In the genomic region with DNA sequence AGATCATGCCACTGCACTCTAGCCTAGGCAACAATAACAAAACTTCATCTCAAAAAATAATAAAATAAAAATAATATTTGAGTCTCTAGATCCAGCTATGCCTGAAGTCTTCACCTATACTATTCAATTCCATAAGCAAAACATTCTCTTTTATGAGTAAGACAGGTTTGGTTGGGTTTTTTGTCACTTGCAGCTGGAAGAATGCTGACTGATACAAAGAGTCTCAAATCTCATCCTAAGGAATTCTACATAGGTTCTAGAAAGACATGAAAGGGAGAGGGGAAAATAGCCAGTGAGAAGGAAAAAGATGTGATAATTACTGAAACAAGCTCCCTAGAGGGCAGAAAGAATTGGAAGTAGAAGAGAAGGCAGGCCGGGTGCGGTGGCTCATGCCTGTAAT, we compare ENCODE assay signal across 24 cellular contexts. TPM values are rescaled to one million over a fixed set of nuclear protein-coding genes. Genes with fewer than 3 reads are reported as not detected.
DNase-seq lines count a peak whose midpoint lies in the region; ATAC-seq, FAIRE-seq and TF ChIP-seq lines count a peak whose summit lies in the region.
"Had no signal": no experiment of that assay in that cellular context is flagged by ENCODE, and none has a peak within 500 bp of the region (broad histone marks: within the 10 kb centered on the region; RNA-seq: fewer than 3 reads in every experiment).

No MANE protein-coding gene starts in this region.

- TF ChIP-seq EP300 in HepG2 (IDR thresholded peaks at IDR 0.05; ENCODE audit: low read depth in 2 of 2, low read length in 2 of 2) (no peak), HepG2 (CRISPR knock-in tag; IDR thresholded peaks at IDR 0.05; ENCODE audit: borderline replicate concordance) (no peak), K562 (IDR thresholded peaks at IDR 0.05; ENCODE audit: low read length) (no peak), gastroesophageal sphincter (IDR thresholded peaks at IDR 0.05) (no peak)

- CTCF ChIA-PET in HepG2 (lab: Yijun Ruan, JAX; ENCODE audit: low intra/inter-chr PET ratio, low total read pairs), result no interaction called here
- CTCF ChIA-PET in K562 (lab: Yijun Ruan, JAX; ENCODE audit: low intra/inter-chr PET ratio), result no interaction called here

- ATAC-seq in HepG2 (no peak), right lobe of liver (no peak), K562 (no peak), gastroesophageal sphincter (no peak)

- H2AFZ ChIP-seq in HepG2 (ENCODE audit: low read length) (no peak overlapping the region), K562 (ENCODE audit: low read depth, low read length) (no peak overlapping the region)
- H2AFZ ChIP-seq: GM23248 had no signal

- in situ Hi-C loops in HepG2 (cut with HindIII; ENCODE audit: extremely low pct_ligation_motif_present, low pct_unique_long_range_greater_than_20kb) (no loop called here), K562 (cut with MboI) (no loop called here)

- no peaks in the 10 kb centered on the region for H3K27me3 Mint-ChIP-seq in nephron (ENCODE audit: low read depth)
- H3K27me3 Mint-ChIP-seq: CD4-positive, alpha-beta T cell had no signal

- no peaks in the 10 kb centered on the region for H4K20me1 ChIP-seq in HepG2 (ENCODE audit: insufficient read depth, low read length)
- no peaks in the 10 kb centered on the region for H4K20me1 ChIP-seq in K562 (replicated peaks; ENCODE audit: control insufficient read depth, insufficient read depth, low read length)
- H4K20me1 ChIP-seq: BLaER1 treated with 17β-estradiol and CSF1 and Interleukin-3, amounts not matched to agents 10 nM and 100 nM had no signal

- H3K36me3 ChIP-seq in HepG2 (replicated peaks in 1 of 2; ENCODE audit: control insufficient read depth in 1 of 2, insufficient read depth in 2 of 2, low read length in 2 of 2), result no peaks in the 10 kb centered on the region
- no peaks in the 10 kb centered on the region for H3K36me3 ChIP-seq in right lobe of liver
- no peaks in the 10 kb centered on the region for H3K36me3 ChIP-seq in K562 (ENCODE audit: control insufficient read depth, insufficient read depth, low read length)
- H3K36me3 ChIP-seq in gastroesophageal sphincter, result no peaks in the 10 kb centered on the region
- H3K36me3 ChIP-seq: BE2C; BLaER1 treated with 17β-estradiol and CSF1 and Interleukin-3, amounts not matched to agents 10 nM and 100 nM had no signal

- H3K9me3 ChIP-seq in HepG2 (ENCODE audit: low read length) (no peaks in the 10 kb centered on the region), right lobe of liver (no peaks in the 10 kb centered on the region), K562 (replicated peaks; ENCODE audit: control insufficient read depth, insufficient read depth, low read depth, low read length) (no peaks in the 10 kb centered on the region), gastroesophageal sphincter (no peaks in the 10 kb centered on the region)
- H3K9me3 ChIP-seq: BE2C; BLaER1 treated with 17β-estradiol and CSF1 and Interleukin-3, amounts not matched to agents 10 nM and 100 nM had no signal

- no peak for TF ChIP-seq POLR2A in HepG2 (IDR thresholded peaks at IDR 0.05; ENCODE audit: insufficient read depth in 1 of 2, low read depth in 2 of 2, low read length in 2 of 2)
- no peak for TF ChIP-seq POLR2A in right lobe of liver (IDR thresholded peaks at IDR 0.05)
- no peak for TF ChIP-seq POLR2A in K562 (conservative IDR thresholded peaks at IDR 0.05)
- no peak for TF ChIP-seq POLR2A in gastroesophageal sphincter (IDR thresholded peaks at IDR 0.05)

- no peak overlapping the region for H3K4me2 ChIP-seq in HepG2 (ENCODE audit: low read depth, low read length)
- no peak overlapping the region for H3K4me2 ChIP-seq in K562 (ENCODE audit: insufficient read depth, low read length)
- H3K4me2 ChIP-seq: BLaER1 treated with 17β-estradiol and CSF1 and Interleukin-3, amounts not matched to agents 10 nM and 100 nM had no signal

- H3K9ac ChIP-seq in HepG2 (ENCODE audit: insufficient read depth, low read depth, low read length), result no peak overlapping the region
- H3K9ac ChIP-seq in K562 (ENCODE audit: insufficient read depth in 1 of 2, low read depth in 2 of 2, low read length in 2 of 2), result no peak overlapping the region
- H3K9ac ChIP-seq: BLaER1 treated with 17β-estradiol and CSF1 and Interleukin-3, amounts not matched to agents 10 nM and 100 nM; GM23248 had no signal

- H3K4me3 Mint-ChIP-seq in nephron, result no peak overlapping the region
- H3K4me3 Mint-ChIP-seq: CD14-positive monocyte; CD4-positive, alpha-beta T cell had no signal

- peaks cover 15% of the 10 kb centered on the region for H3K4me1 Mint-ChIP-seq in nephron
- H3K4me1 Mint-ChIP-seq: CD8-positive, alpha-beta memory T cell had no signal

- no peaks in the 10 kb centered on the region for H3K27me3 ChIP-seq in HepG2 (ENCODE audit: control insufficient read depth in 1 of 2, insufficient read depth in 2 of 2, low read length in 2 of 2)
- no peaks in the 10 kb centered on the region for H3K27me3 ChIP-seq in right lobe of liver
- H3K27me3 ChIP-seq in K562 (ENCODE audit: control insufficient read depth in 2 of 2, insufficient read depth in 2 of 2, low read length in 2 of 2), result no peaks in the 10 kb centered on the region
- peaks cover 15% of the 10 kb centered on the region for H3K27me3 ChIP-seq in gastroesophageal sphincter
- H3K27me3 ChIP-seq: BE2C; BLaER1 treated with 17β-estradiol and CSF1 and Interleukin-3, amounts not matched to agents 10 nM and 100 nM had no signal

- intact Hi-C loops in HepG2 (cut with micrococcal nuclease; ENCODE audit: unreplicated experiment), result no loop called here
- intact Hi-C loops in right lobe of liver (cut with DNase I), result no loop called here
- intact Hi-C loops in K562 (cut with micrococcal nuclease), result no loop called here

- no peaks in the 10 kb centered on the region for H3K36me3 Mint-ChIP-seq in nephron (ENCODE audit: low read depth)
- H3K36me3 Mint-ChIP-seq: CD14-positive monocyte; CD8-positive, alpha-beta memory T cell had no signal

- H3K4me1 ChIP-seq in HepG2 (ENCODE audit: insufficient read depth, low read length), result peaks cover 38% of the 10 kb centered on the region
- peaks cover 0 to 15% (median 0%) of the 10 kb centered on the region in 4 donors for H3K4me1 ChIP-seq in right lobe of liver
- H3K4me1 ChIP-seq in K562 (replicated peaks in 1 of 2; ENCODE audit: control insufficient read depth in 2 of 2, insufficient read depth in 2 of 2, low read length in 2 of 2), result peaks cover 14 to 25% of the 10 kb centered on the region in 2 experiments
- H3K4me1 ChIP-seq in gastroesophageal sphincter, result no peaks in the 10 kb centered on the region
- H3K4me1 ChIP-seq: BE2C; BLaER1 treated with 17β-estradiol and CSF1 and Interleukin-3, amounts not matched to agents 10 nM and 100 nM had no signal

- no peak overlapping the region for H3K27ac ChIP-seq in HepG2 (ENCODE audit: extremely low read length, insufficient read depth, low read length)
- no peak overlapping the region for H3K27ac ChIP-seq in right lobe of liver
- H3K27ac ChIP-seq in K562 (ENCODE audit: extremely low read depth, low read depth, low read length), result no peak overlapping the region
- no peak overlapping the region for H3K27ac ChIP-seq in gastroesophageal sphincter
- H3K27ac ChIP-seq: 22Rv1; BLaER1 treated with 17β-estradiol and CSF1 and Interleukin-3, amounts not matched to agents 10 nM and 100 nM; GM23248 had no signal

- BruUV-seq in HepG2 (replicated peaks; lab: Mats Ljungman, UMichigan) (no TSS peak), K562 (replicated peaks; lab: Mats Ljungman, UMichigan) (no TSS peak)

- no peak for TF ChIP-seq RAD21 in HepG2 (CRISPR knock-in tag; IDR thresholded peaks at IDR 0.05)
- no peak for TF ChIP-seq RAD21 in K562 (CRISPR knock-in tag; conservative IDR thresholded peaks at IDR 0.05 in 1 of 2, IDR thresholded peaks at IDR 0.05 in 1 of 2)

- DNase-seq in HepG2 (ENCODE audit: low spot score) (no peak), right lobe of liver (no peak), K562 (ENCODE audit: extremely low read depth in 1 of 4, low spot score in 3 of 4) (no peak), NCI-H2196 (lab: John Stamatoyannopoulos, UW; ENCODE audit: unreplicated experiment) (no peak)
- DNase-seq: AML-193; BE2C; CD4-positive, alpha-beta T cell; CD8-positive, alpha-beta memory T cell; DMS 273 treated with DMSO at 0.1 percent for 48 hours; DMS79; EL; GDM1; GM23248; H7; HCEC 1CT had no signal

- no peak for TF ChIP-seq CTCF in HepG2 (CRISPR knock-in tag; IDR thresholded peaks at IDR 0.05)
- no peak for TF ChIP-seq CTCF in right lobe of liver (IDR thresholded peaks at IDR 0.05)
- no peak for TF ChIP-seq CTCF in K562 (IDR thresholded peaks at IDR 0.05 in 2 of 3, conservative IDR thresholded peaks at IDR 0.05 in 1 of 3; ENCODE audit: insufficient read depth in 2 of 3, low read depth in 1 of 3, low read length in 3 of 3)
- TF ChIP-seq CTCF in nephron (IDR thresholded peaks at IDR 0.05; ENCODE audit: unreplicated experiment in 3 of 3), result no peak
- TF ChIP-seq CTCF in gastroesophageal sphincter (IDR thresholded peaks at IDR 0.05), result no peak

- H3K4me3 ChIP-seq in HepG2 (replicated peaks in 1 of 3; ENCODE audit: insufficient read depth in 1 of 3, low read depth in 2 of 3, low read length in 3 of 3) (no peak overlapping the region), right lobe of liver (no peak overlapping the region), K562 (no peak overlapping the region), gastroesophageal sphincter (no peak overlapping the region)
- H3K4me3 ChIP-seq: BLaER1 treated with 17β-estradiol and CSF1 and Interleukin-3, amounts not matched to agents 10 nM and 100 nM; GM12878; GM23248 had no signal

- POLR2A ChIA-PET in HepG2 (lab: Yijun Ruan, JAX), result interaction anchor here (3.6 kb wide), 1 partner anchor 29 kb away, joined by 25 read pairs; the partner anchor contains the start of gene MED18
- POLR2A ChIA-PET in K562 (lab: Yijun Ruan, JAX), result interaction anchor here (1.1 to 1.8 kb wide), 4 partner anchors 19 to 283 kb away, joined by 3 to 6 read pairs (median 4); no protein-coding TSS in a partner anchor

- no peaks in the 10 kb centered on the region for H3K9me1 ChIP-seq in K562 (ENCODE audit: control insufficient read depth, insufficient read depth, low read length)

- WGBS in HepG2 (ENCODE audit: low lambda C conversion rate), result 89% methylated on average over 2 of the region's 2 CpGs
- WGBS in right lobe of liver (ENCODE audit: insufficient coverage, low coverage, low lambda C conversion rate, missing lambda C conversion rate), result 100% methylated on average over 2 of the region's 2 CpGs
- WGBS in K562 (ENCODE audit: insufficient coverage, low coverage, missing lambda C conversion rate), result 100% methylated on average over 2 of the region's 2 CpGs
- WGBS in gastroesophageal sphincter (ENCODE audit: low coverage in 1 of 2), 2 donors, result 93 to 100% methylated on average over 2 of the region's 2 CpGs

- H3K9me3 Mint-ChIP-seq in nephron, result no peaks in the 10 kb centered on the region
- H3K9me3 Mint-ChIP-seq: CD14-positive monocyte; CD4-positive, alpha-beta T cell; CD8-positive, alpha-beta memory T cell had no signal

- H3K27ac Mint-ChIP-seq in nephron, result peak overlapping the region in 2 of 3 experiments; percentile 32 to 50
- H3K27ac Mint-ChIP-seq: CD4-positive, alpha-beta T cell; CD8-positive, alpha-beta memory T cell had no signal

- FAIRE-seq in HepG2 (lab: Jason Lieb, UNC) (no peak), K562 (lab: Jason Lieb, UNC) (no peak)
- FAIRE-seq: A204.1, D721Med, GM12878, H1 had no signal

- H3K79me2 ChIP-seq in HepG2 (ENCODE audit: insufficient read depth, low read length), result no peaks in the 10 kb centered on the region
- H3K79me2 ChIP-seq in K562 (ENCODE audit: control insufficient read depth, insufficient read depth, low read length), result no peaks in the 10 kb centered on the region

RNA-seq across cellular contexts. Expression of gene MED18, which starts 30.4 kb away (rescaled TPM):
- total RNA-seq in HepG2 (2016; rRNA removed; fragmentation: Illumina TruSeq; extraction: Trizol), result 21.0 and 28.8 TPM in 2 replicates
- 7.0 and 7.5 TPM in 2 replicates for total RNA-seq in HepG2 (2016; cell fraction: cytosol; rRNA removed; fragmentation: Illumina TruSeq; extraction: Trizol; ENCODE audit: low read depth)
- 20.7 and 32.3 TPM in 2 replicates for total RNA-seq in HepG2 (2016; cell fraction: insoluble cytoplasmic fraction; rRNA removed; fragmentation: Illumina TruSeq; extraction: Trizol)
- 10.5 and 12.8 TPM in 2 replicates for total RNA-seq in HepG2 (2016; cell fraction: membrane; rRNA removed; fragmentation: Illumina TruSeq; extraction: Trizol)
- total RNA-seq in HepG2 (2016; cell fraction: nucleus; rRNA removed; fragmentation: Illumina TruSeq; extraction: Trizol), result 7.0 and 9.3 TPM in 2 replicates
- 11.7 and 14.4 TPM in 2 replicates for polyA plus RNA-seq in HepG2 (2011; rRNA removed)
- 16.5 and 19.8 TPM in 2 replicates for polyA plus RNA-seq in HepG2 (2011; cell fraction: cytosol; rRNA removed)
- 10.4 and 11.6 TPM in 2 replicates for polyA plus RNA-seq in HepG2 (2011; cell fraction: nucleus; rRNA removed)
- 9.5 and 13.0 TPM in 2 replicates for polyA plus RNA-seq in HepG2 (2012)
- 2.8 and 3.8 TPM in 2 replicates for polyA plus RNA-seq in HepG2 (2016; cell fraction: cytosol; fragmentation: Illumina TruSeq; extraction: Trizol; ENCODE audit: low read depth)
- 26.5 and 30.0 TPM in 2 replicates for polyA plus RNA-seq in HepG2 (2016; cell fraction: insoluble cytoplasmic fraction; fragmentation: Illumina TruSeq; extraction: Trizol; ENCODE audit: low read depth)
- 4.9 and 5.6 TPM in 2 replicates for polyA plus RNA-seq in HepG2 (2016; cell fraction: membrane; fragmentation: Illumina TruSeq; extraction: Trizol; ENCODE audit: low read depth)
- polyA plus RNA-seq in HepG2 (2016; cell fraction: nucleus; fragmentation: Illumina TruSeq; extraction: Trizol; ENCODE audit: insufficient read depth, low read depth), result 14.7 and 18.3 TPM in 2 replicates
- polyA minus RNA-seq in HepG2 (2011; rRNA and poly(A)+ RNA removed; ENCODE audit: low replicate concordance), result 28.2 and 57.8 TPM in 2 replicates
- 13.0 and 15.4 TPM in 2 replicates for polyA minus RNA-seq in HepG2 (2011; cell fraction: cytosol; rRNA and poly(A)+ RNA removed)
- polyA minus RNA-seq in HepG2 (2011; cell fraction: nucleus; rRNA and poly(A)+ RNA removed), result 3.6 and 4.2 TPM in 2 replicates
- total RNA-seq in right lobe of liver, result 10 to 100 TPM in 4 of 6 experiments, 1 to 10 TPM in 2; 9.1 to 16.4 (median 11.8) TPM
- total RNA-seq in K562 (2011; cell fraction: chromatin; rRNA removed; ENCODE audit: low replicate concordance), result 16.8 and 18.9 TPM in 2 replicates
- total RNA-seq in K562 (2011; cell fraction: nucleolus; rRNA removed), result 19.2 and 20.0 TPM in 2 replicates
- total RNA-seq in K562 (2011; cell fraction: nucleoplasm; rRNA removed), result 25.3 and 28.1 TPM in 2 replicates
- 22.7 and 23.8 TPM in 2 replicates for total RNA-seq in K562 (2014; rRNA removed)
- 21.1 and 22.0 TPM in 2 replicates for total RNA-seq in K562 (2014; rRNA removed; fragmentation: Illumina TruSeq; extraction: Trizol)
- total RNA-seq in K562 (2015; rRNA removed; fragmentation: Illumina TruSeq; extraction: Trizol), result 24.1 and 24.5 TPM in 2 replicates
- 19.1 and 21.0 TPM in 2 replicates for total RNA-seq in K562 (2021)
- 28.9 and 33.2 TPM in 2 replicates for polyA plus RNA-seq in K562 (2011; rRNA removed)
- polyA plus RNA-seq in K562 (2011; cell fraction: cytosol; rRNA removed), result 38.5 and 46.2 TPM in 2 replicates
- 24.2 and 34.9 TPM in 2 replicates for polyA plus RNA-seq in K562 (2011; cell fraction: nucleus; rRNA removed)
- 25.0 and 32.1 TPM in 2 replicates for polyA plus RNA-seq in K562 (2012)
- polyA plus RNA-seq in K562 (2014; fragmentation: Illumina TruSeq; extraction: Trizol), result 23.8 and 25.5 TPM in 2 replicates
- polyA plus RNA-seq in K562 (2014; fragmentation: Nextera tagmentation; extraction: Ambion mirVana), result 10 to 100 TPM; 38.6 to 50.6 TPM
- polyA plus RNA-seq in K562 (2014; rRNA removed), result 15.2 and 16.9 TPM in 2 replicates
- polyA minus RNA-seq in K562 (2011; rRNA and poly(A)+ RNA removed), result 88.8 and 95.6 TPM in 2 replicates
- polyA minus RNA-seq in K562 (2011; cell fraction: cytosol; rRNA and poly(A)+ RNA removed), result 22.8 and 25.4 TPM in 2 replicates
- polyA minus RNA-seq in K562 (2011; cell fraction: nucleus; rRNA and poly(A)+ RNA removed), result 7.9 and 17.3 TPM in 2 replicates
- 10 to 100 TPM in 3 of 4 donors, 1 to 10 TPM in 1; 8.5 to 21.0 (median 18.2) TPM for total RNA-seq in gastroesophageal sphincter

RNA-seq across cellular contexts. Expression of gene SESN2, which starts 39.1 kb away (rescaled TPM):
- total RNA-seq in HepG2 (2016; rRNA removed; fragmentation: Illumina TruSeq; extraction: Trizol) (10.4 and 13.2 TPM in 2 replicates), right lobe of liver (10 to 100 TPM in 4 of 6 experiments, 1 to 10 TPM in 2; 4.5 to 17.9 (median 14.0) TPM), K562 (2014; rRNA removed) (54.4 and 55.3 TPM in 2 replicates), K562 (2014; rRNA removed; fragmentation: Illumina TruSeq; extraction: Trizol) (16.8 and 16.9 TPM in 2 replicates), K562 (2015; rRNA removed; fragmentation: Illumina TruSeq; extraction: Trizol) (9.4 and 10.0 TPM in 2 replicates), K562 (2021) (61.1 and 71.3 TPM in 2 replicates), gastroesophageal sphincter (1 to 10 TPM; 7.7 to 10.0 (median 8.3) TPM)
- 2.1 and 2.5 TPM in 2 replicates for total RNA-seq in HepG2 (2016; cell fraction: cytosol; rRNA removed; fragmentation: Illumina TruSeq; extraction: Trizol; ENCODE audit: low read depth)
- 10.0 and 12.0 TPM in 2 replicates for total RNA-seq in HepG2 (2016; cell fraction: insoluble cytoplasmic fraction; rRNA removed; fragmentation: Illumina TruSeq; extraction: Trizol)
- total RNA-seq in HepG2 (2016; cell fraction: membrane; rRNA removed; fragmentation: Illumina TruSeq; extraction: Trizol), result 5.6 and 7.1 TPM in 2 replicates
- total RNA-seq in HepG2 (2016; cell fraction: nucleus; rRNA removed; fragmentation: Illumina TruSeq; extraction: Trizol), result 8.1 and 8.4 TPM in 2 replicates
- polyA plus RNA-seq in HepG2 (2011; rRNA removed) (19.1 and 24.8 TPM in 2 replicates), K562 (2011; rRNA removed) (15.4 and 34.4 TPM in 2 replicates), K562 (2014; fragmentation: Illumina TruSeq; extraction: Trizol) (47.6 and 61.0 TPM in 2 replicates), K562 (2014; fragmentation: Nextera tagmentation; extraction: Ambion mirVana) (1 to 10 TPM; 3.7 to 5.4 TPM), K562 (2014; rRNA removed) (40.8 and 47.3 TPM in 2 replicates)
- polyA plus RNA-seq in HepG2 (2011; cell fraction: cytosol; rRNA removed), result 11.7 and 14.9 TPM in 2 replicates
- 26.7 and 32.2 TPM in 2 replicates for polyA plus RNA-seq in HepG2 (2011; cell fraction: nucleus; rRNA removed)
- 7.3 and 18.2 TPM in 2 replicates for polyA plus RNA-seq in HepG2 (2012)
- 1.3 and 1.4 TPM in 2 replicates for polyA plus RNA-seq in HepG2 (2016; cell fraction: cytosol; fragmentation: Illumina TruSeq; extraction: Trizol; ENCODE audit: low read depth)
- polyA plus RNA-seq in HepG2 (2016; cell fraction: insoluble cytoplasmic fraction; fragmentation: Illumina TruSeq; extraction: Trizol; ENCODE audit: low read depth), result 9.6 and 12.1 TPM in 2 replicates
- 4.3 and 4.7 TPM in 2 replicates for polyA plus RNA-seq in HepG2 (2016; cell fraction: membrane; fragmentation: Illumina TruSeq; extraction: Trizol; ENCODE audit: low read depth)
- polyA plus RNA-seq in HepG2 (2016; cell fraction: nucleus; fragmentation: Illumina TruSeq; extraction: Trizol; ENCODE audit: insufficient read depth, low read depth), result 14.7 and 15.5 TPM in 2 replicates
- 21.9 and 39.6 TPM in 2 replicates for polyA minus RNA-seq in HepG2 (2011; rRNA and poly(A)+ RNA removed; ENCODE audit: low replicate concordance)
- 9.8 and 11.5 TPM in 2 replicates for polyA minus RNA-seq in HepG2 (2011; cell fraction: cytosol; rRNA and poly(A)+ RNA removed)
- polyA minus RNA-seq in HepG2 (2011; cell fraction: nucleus; rRNA and poly(A)+ RNA removed), result 11.8 and 11.9 TPM in 2 replicates
- total RNA-seq in K562 (2011; cell fraction: chromatin; rRNA removed; ENCODE audit: low replicate concordance), result 14.6 and 34.6 TPM in 2 replicates
- total RNA-seq in K562 (2011; cell fraction: nucleolus; rRNA removed), result 26.1 and 26.2 TPM in 2 replicates
- total RNA-seq in K562 (2011; cell fraction: nucleoplasm; rRNA removed), result 23.4 and 26.2 TPM in 2 replicates
- polyA plus RNA-seq in K562 (2011; cell fraction: cytosol; rRNA removed), result 28.3 and 29.9 TPM in 2 replicates
- 26.7 and 31.1 TPM in 2 replicates for polyA plus RNA-seq in K562 (2011; cell fraction: nucleus; rRNA removed)
- polyA plus RNA-seq in K562 (2012), result 24.3 and 118 TPM in 2 replicates
- 13.4 and 14.9 TPM in 2 replicates for polyA minus RNA-seq in K562 (2011; rRNA and poly(A)+ RNA removed)
- 15.4 and 28.6 TPM in 2 replicates for polyA minus RNA-seq in K562 (2011; cell fraction: cytosol; rRNA and poly(A)+ RNA removed)
- polyA minus RNA-seq in K562 (2011; cell fraction: nucleus; rRNA and poly(A)+ RNA removed), result 6.6 and 11.0 TPM in 2 replicates
